8 cellular contexts compared by ENCODE assay signal in genomic region chr16:2520097-2520783, GRCh38. TPM values are rescaled to one million over a fixed set of nuclear protein-coding genes. Genes with fewer than 3 reads are reported as not detected.
A peak's percentile ranks its signal among the peaks of the same experiment; 100 is the strongest.
DNase-seq lines count a peak whose midpoint lies in the region; FAIRE-seq and TF ChIP-seq lines count a peak whose summit lies in the region.

Gene AMDHD2 (plus strand): TSS chr16:2520371. CDS start chr16:2520459, 88 bp downstream.

- H4K20me1 ChIP-seq in astrocyte (ENCODE audit: insufficient read depth, low read length): peaks cover 74% of the 10 kb centered on the region

- H3K4me3 Mint-ChIP-seq in astrocyte (ENCODE audit: unreplicated experiment): peak within 1 kb of the TSS; percentile 88

- peak; percentile 91 for DNase-seq in COR-L47 (lab: John Stamatoyannopoulos, UW)
- DNase-seq in HCEC 1CT: peak; percentile 88
- DNase-seq in NCI-H187 treated with DMSO at 0.1 percent for 48 hours (lab: John Stamatoyannopoulos, UW): peak; percentile 41
- peak; percentile 90 for DNase-seq in T-helper 9 cell
- DNase-seq in astrocyte (ENCODE audit: low read depth): peak; percentile 70
- DNase-seq in hepatic stellate cell (ENCODE audit: low spot score): peak; percentile 98
- peak; percentile 54 for DNase-seq in renal cortical epithelial cell (ENCODE audit: low read depth)
- DNase-seq in uterus: peak; percentile 88 to 90

- intact Hi-C loops in uterus (cut with DNase I; ENCODE audit: low total_unique reads): no loop called here

- H3K9me3 Mint-ChIP-seq in astrocyte (ENCODE audit: unreplicated experiment): no peaks in the 10 kb centered on the region

- H3K27ac ChIP-seq in astrocyte (ENCODE audit: low read depth, low read length): peak within 1 kb of the TSS; percentile 58
- peak within 1 kb of the TSS; percentile 81 for H3K27ac ChIP-seq in uterus

- H3K36me3 Mint-ChIP-seq in astrocyte (ENCODE audit: low read depth, unreplicated experiment): peaks cover 16% of the 10 kb centered on the region

- peaks cover 34% of the 10 kb centered on the region for H3K4me1 ChIP-seq in astrocyte (ENCODE audit: insufficient read depth, low read length)
- peaks cover 30 to 47% of the 10 kb centered on the region in 2 donors for H3K4me1 ChIP-seq in uterus

- no peak within 1 kb of the TSS for H2AFZ ChIP-seq in astrocyte (ENCODE audit: low read depth, low read length)

- H3K9me3 ChIP-seq in astrocyte (ENCODE audit: insufficient read depth, low read depth, low read length): no peaks in the 10 kb centered on the region
- no peaks in the 10 kb centered on the region for H3K9me3 ChIP-seq in uterus

- peaks cover 75% of the 10 kb centered on the region for H3K79me2 ChIP-seq in astrocyte (ENCODE audit: insufficient read depth, low read length)

- TF ChIP-seq POLR2A in uterus (IDR thresholded peaks at IDR 0.05): peak in 1 of 2 donors; percentile 42

- H3K27me3 ChIP-seq in astrocyte (ENCODE audit: insufficient read depth, low read length) (no peaks in the 10 kb centered on the region), uterus (no peaks in the 10 kb centered on the region)

- H3K4me1 Mint-ChIP-seq in astrocyte (ENCODE audit: low read depth, unreplicated experiment): peaks cover 38% of the 10 kb centered on the region

- peaks cover 19% of the 10 kb centered on the region for H3K36me3 ChIP-seq in astrocyte (ENCODE audit: insufficient read depth, low read length)
- H3K36me3 ChIP-seq in uterus: no peaks in the 10 kb centered on the region

- no peak for FAIRE-seq in astrocyte (lab: Jason Lieb, UNC)

- peak within 1 kb of the TSS; percentile 84 for H3K9ac ChIP-seq in astrocyte (ENCODE audit: low read length)

- peak within 1 kb of the TSS; percentile 87 for H3K4me2 ChIP-seq in astrocyte (ENCODE audit: low read length)

- peak within 1 kb of the TSS; percentile 67 for H3K4me3 ChIP-seq in astrocyte (ENCODE audit: insufficient read depth, low read depth, low read length)
- H3K4me3 ChIP-seq in uterus: peak within 1 kb of the TSS; percentile 25 to 72

- H3K27ac Mint-ChIP-seq in astrocyte (ENCODE audit: unreplicated experiment): peak within 1 kb of the TSS; percentile 92

- no peaks in the 10 kb centered on the region for H3K27me3 Mint-ChIP-seq in astrocyte (ENCODE audit: low read depth, unreplicated experiment)

- TF ChIP-seq CTCF in astrocyte (IDR thresholded peaks at IDR 0.05; ENCODE audit: insufficient read depth, low read depth, low read length) (no peak), uterus (IDR thresholded peaks at IDR 0.05) (no peak)

RNA-seq across cellular contexts. Expression of gene AMDHD2, which starts in this region (rescaled TPM):
- total RNA-seq in astrocyte (24.9 and 32.3 TPM in 2 replicates), renal cortical epithelial cell (24.4 and 31.4 TPM in 2 replicates), uterus (10 to 100 TPM in 3 of 4 donors, 1 to 10 TPM in 1; 7.9 to 36.5 (median 22.0) TPM)

Comparison
In these comparisons a context has a peak if more than half of its experiments do, and no peak if none do; other contexts are left out.
1. Peak in every context shown above with its lines: DNase-seq, H3K4me3 ChIP-seq and H3K27ac ChIP-seq.
2. DNase-seq: peak in every context shown above with its lines; median percentile 98 in hepatic stellate cell; 91 in COR-L47; 90 in T-helper 9 cell; 89 in uterus; 88 in HCEC 1CT; 70 in astrocyte; 54 in renal cortical epithelial cell; 41 in NCI-H187 treated with DMSO at 0.1 percent for 48 hours.